ENCODE assay signal across 1 cellular context in genomic region chr1:226979115-226979516, GRCh38.
TF ChIP-seq lines count a peak whose summit lies in the region.

No MANE protein-coding gene starts in this region.

TF ChIP-seq in HepG2, 621 proteins besides CTCF, POLR2A, EP300 and RAD21:
- TF ChIP-seq HNRNPLL (IDR thresholded peaks at IDR 0.05; ENCODE audit: low read depth, low read length, poor library complexity, severe bottlenecking), result peak; percentile 26
- TF ChIP-seq ZNF563 (CRISPR knock-in tag; IDR thresholded peaks at IDR 0.05), result no peak
